In the genomic region with DNA sequence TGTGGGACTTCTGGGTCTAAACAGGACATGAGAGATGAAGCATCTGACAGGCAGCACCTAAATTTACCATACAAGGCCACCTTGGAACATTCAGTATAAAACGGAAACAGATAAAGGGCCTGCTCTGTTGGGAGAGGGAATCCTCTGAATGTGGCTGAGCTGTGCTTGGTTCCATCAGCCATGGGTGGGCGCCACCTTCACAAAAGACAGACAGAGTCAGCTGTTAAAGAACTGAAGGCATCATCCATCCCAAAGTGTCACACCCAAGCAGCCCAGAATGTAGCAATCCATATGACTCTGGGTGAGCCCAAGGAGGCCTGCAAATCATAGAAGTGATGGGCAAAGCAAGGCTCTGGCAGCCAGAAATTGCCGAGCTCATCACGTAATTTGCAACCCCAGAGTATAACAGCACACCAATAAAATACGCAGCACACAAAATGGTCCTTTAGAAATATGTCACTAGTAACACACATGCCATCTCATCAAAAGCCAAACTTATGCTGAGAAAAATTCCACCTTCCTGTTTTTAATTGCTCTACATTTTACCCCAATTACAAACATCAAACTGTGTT, we compare ENCODE assay signal across 8 cellular contexts. TPM values are rescaled to one million over a fixed set of nuclear protein-coding genes. Genes with fewer than 3 reads are reported as not detected.
DNase-seq lines count a peak whose midpoint lies in the region; ATAC-seq and TF ChIP-seq lines count a peak whose summit lies in the region.
"Had no signal": no experiment of that assay in that cellular context is flagged by ENCODE, and none has a peak within 500 bp of the region (broad histone marks: within the 10 kb centered on the region; RNA-seq: fewer than 3 reads in every experiment).

No MANE protein-coding gene starts in this region.

- TF ChIP-seq CTCF in GM12874 (IDR thresholded peaks at IDR 0.05; ENCODE audit: insufficient read depth, low read depth, low read length) (0 out of 2 replicates have a peak, but pooled peaks have one; percentile 23), mucosa of descending colon (IDR thresholded peaks at IDR 0.05) (no peak)

- no peaks in the 10 kb centered on the region for H3K36me3 ChIP-seq in mucosa of descending colon (ENCODE audit: low read depth)

- DNase-seq in NCI-H146 treated with DMSO at 0.1 percent for 48 hours (lab: John Stamatoyannopoulos, UW; ENCODE audit: unreplicated experiment) (peak; percentile 30), astrocyte of the hippocampus (ENCODE audit: low read depth, low spot score) (peak; percentile 44), mucosa of descending colon (peak in 1 of 3 donors; percentile 9), caudate nucleus (lab: John Stamatoyannopoulos, UW) (no peak)
- no peak for DNase-seq in effector CD4-positive, alpha-beta T cell

- no peak overlapping the region for H3K4me3 ChIP-seq in mucosa of descending colon

- H3K9me3 ChIP-seq in mucosa of descending colon, result no peaks in the 10 kb centered on the region

- no peak overlapping the region for H3K27ac ChIP-seq in caudate nucleus (ENCODE audit: low read depth, low read length)

- ATAC-seq in mucosa of descending colon, result peak; percentile 37
- no peak for ATAC-seq in HG02885 (IDR thresholded peaks at IDR 0.05; ENCODE audit: poor library complexity, unreplicated experiment)

- intact Hi-C loops in mucosa of descending colon (cut with DNase I, micrococcal nuclease), result loop anchor here (5.0 to 10.0 kb wide), 2 partner anchors 137 to 140 kb away; no protein-coding TSS in a partner anchor

- H3K4me1 ChIP-seq in mucosa of descending colon (ENCODE audit: low read depth), result no peaks in the 10 kb centered on the region

RNA-seq across cellular contexts. Expression of a gene that starts 24.8 kb away (rescaled TPM):
- total RNA-seq in mucosa of descending colon, result 10 to 100 TPM in 1 of 3 donors, 1 to 10 TPM in 2; 4.6 to 15.3 (median 5.0) TPM
- total RNA-seq: T-helper 1 cell treated with Interleukin-12 subunit alpha and Interleukin-12 subunit beta and Interleukin-4 antibody, amounts not matched to agents 30 ng/mL and 1 ng/mL, for 36 hours had no signal

Comparison
In these comparisons a context has a peak if more than half of its experiments do, and no peak if none do; other contexts are left out.
1. DNase-seq: peak in NCI-H146 treated with DMSO at 0.1 percent for 48 hours (single experiment) and astrocyte of the hippocampus (single experiment); none in caudate nucleus (0 of 61) and effector CD4-positive, alpha-beta T cell (single experiment).